Comparison of ENCODE assay signal across 8 cellular contexts in genomic region chr19:16628183-16628983, GRCh38. TPM values are rescaled to one million over a fixed set of nuclear protein-coding genes. Genes with fewer than 3 reads are reported as not detected.
DNase-seq lines count a peak whose midpoint lies in the region; ATAC-seq and TF ChIP-seq lines count a peak whose summit lies in the region.

Gene MED26, minus strand, starts transcription at chr19:16628204. Its CDS starts 261 bp downstream, at chr19:16627943.

- H3K27ac ChIP-seq in BLaER1 treated with 17β-estradiol and CSF1 and Interleukin-3, amounts not matched to agents 10 nM and 100 nM, result peak within 1 kb of the TSS; percentile 82 to 96 (median 90)
- peak within 1 kb of the TSS; percentile 88 to 90 for H3K27ac ChIP-seq in left lung

- peaks cover 53% of the 10 kb centered on the region for H3K4me1 Mint-ChIP-seq in activated CD4-positive, alpha-beta T cell treated with anti-CD3 and anti-CD28 coated beads, Interleukin-2, amount 10 ng/mL, durations not matched to agents 7 days and 5 days

- peak within 1 kb of the TSS; percentile 99 for H3K4me3 Mint-ChIP-seq in activated CD4-positive, alpha-beta T cell treated with anti-CD3 and anti-CD28 coated beads, Interleukin-2, amount 10 ng/mL, durations not matched to agents 7 days and 5 days

- peak; percentile 79 to 94 for DNase-seq in NCI-H526 (lab: John Stamatoyannopoulos, UW)
- peak; percentile 95 for DNase-seq in activated CD4-positive, alpha-beta T cell treated with anti-CD3 and anti-CD28 coated beads, Interleukin-2, amount 10 ng/mL, durations not matched to agents 7 days and 5 days
- peak; percentile 77 for DNase-seq in cortex of kidney (lab: John Stamatoyannopoulos, UW)
- peak; percentile 97 to 98 for DNase-seq in left lung
- peak; percentile 91 for DNase-seq in stimulated activated CD4-positive, alpha-beta T cell treated with anti-CD3 and anti-CD28 coated beads, Interleukin-2, amount 100 ng/mL, for 4 hours (ENCODE audit: low read depth)

- peak within 1 kb of the TSS; percentile 100 for H3K27ac Mint-ChIP-seq in activated CD4-positive, alpha-beta T cell treated with anti-CD3 and anti-CD28 coated beads, Interleukin-2, amount 10 ng/mL, durations not matched to agents 7 days and 5 days

- H3K27me3 Mint-ChIP-seq in activated CD4-positive, alpha-beta T cell treated with anti-CD3 and anti-CD28 coated beads, Interleukin-2, amount 10 ng/mL, durations not matched to agents 7 days and 5 days, result no peaks in the 10 kb centered on the region

- peaks cover 27 to 33% (median 29%) of the 10 kb centered on the region in 10 experiments for H3K4me1 ChIP-seq in BLaER1 treated with 17β-estradiol and CSF1 and Interleukin-3, amounts not matched to agents 10 nM and 100 nM
- H3K4me1 ChIP-seq in left lung, result peaks cover 14 to 54% of the 10 kb centered on the region in 2 donors

- H4K20me1 ChIP-seq in BLaER1 treated with 17β-estradiol and CSF1 and Interleukin-3, amounts not matched to agents 10 nM and 100 nM, result peaks cover 40 to 79% (median 44%) of the 10 kb centered on the region in 11 experiments

- peaks cover 30% of the 10 kb centered on the region for H3K36me3 Mint-ChIP-seq in activated CD4-positive, alpha-beta T cell treated with anti-CD3 and anti-CD28 coated beads, Interleukin-2, amount 10 ng/mL, durations not matched to agents 7 days and 5 days (ENCODE audit: low read depth)

- peaks cover 8 to 24% (median 18%) of the 10 kb centered on the region in 11 experiments; a peak in 17 of 22 replicates for H3K9me3 ChIP-seq in BLaER1 treated with 17β-estradiol and CSF1 and Interleukin-3, amounts not matched to agents 10 nM and 100 nM (replicated peaks in 1 of 11)
- H3K9me3 ChIP-seq in left lung, result no peaks in the 10 kb centered on the region

- intact Hi-C loops in left lung (cut with DNase I), result loop anchor here in 1 of 2 donors (10.0 kb wide), 1 partner anchor 54 kb away; the partner anchor contains the start of gene SLC35E1

- H3K36me3 ChIP-seq in BLaER1 treated with 17β-estradiol and CSF1 and Interleukin-3, amounts not matched to agents 10 nM and 100 nM, result peaks cover 53 to 67% (median 61%) of the 10 kb centered on the region in 11 experiments
- H3K36me3 ChIP-seq in left lung, result peaks cover 0 to 33% of the 10 kb centered on the region in 2 donors

- CTCF ChIA-PET in activated CD4-positive, alpha-beta T cell treated with anti-CD3 and anti-CD28 coated beads, Interleukin-2, amount 10 ng/mL, durations not matched to agents 7 days and 5 days (lab: Charles Lee), result interaction anchor here (0.6 to 1.4 kb wide), 4 partner anchors 10 to 465 kb away, joined by 3 to 5 read pairs (median 3); no protein-coding TSS in a partner anchor

- POLR2A ChIA-PET in activated CD4-positive, alpha-beta T cell treated with anti-CD3 and anti-CD28 coated beads, Interleukin-2, amount 10 ng/mL, durations not matched to agents 7 days and 5 days (lab: Charles Lee), result interaction anchor here (0.7 to 1.3 kb wide), 3 partner anchors 11 to 44 kb away, joined by 3 to 5 read pairs (median 4); no protein-coding TSS in a partner anchor

- ATAC-seq in GM19324 (IDR thresholded peaks at IDR 0.05; ENCODE audit: low FRiP score, unreplicated experiment), result peak; percentile 88
- ATAC-seq in HG03460 (IDR thresholded peaks at IDR 0.05; ENCODE audit: unreplicated experiment), result peak; percentile 85
- peak; percentile 90 for ATAC-seq in left lung

- no peaks in the 10 kb centered on the region for H3K27me3 ChIP-seq in BLaER1 treated with 17β-estradiol and CSF1 and Interleukin-3, amounts not matched to agents 10 nM and 100 nM
- no peaks in the 10 kb centered on the region for H3K27me3 ChIP-seq in left lung

- no peaks in the 10 kb centered on the region for H3K9me3 Mint-ChIP-seq in activated CD4-positive, alpha-beta T cell treated with anti-CD3 and anti-CD28 coated beads, Interleukin-2, amount 10 ng/mL, durations not matched to agents 7 days and 5 days

- peak within 1 kb of the TSS; percentile 79 to 100 (median 98) for H3K4me3 ChIP-seq in BLaER1 treated with 17β-estradiol and CSF1 and Interleukin-3, amounts not matched to agents 10 nM and 100 nM
- H3K4me3 ChIP-seq in left lung, result peak within 1 kb of the TSS; percentile 96 to 99

- peak in 1 of 2 donors; percentile 18 for TF ChIP-seq CTCF in left lung (IDR thresholded peaks at IDR 0.05)

- H3K4me2 ChIP-seq in BLaER1 treated with 17β-estradiol and CSF1 and Interleukin-3, amounts not matched to agents 10 nM and 100 nM, result peak within 1 kb of the TSS; percentile 91 to 97 (median 96)

- H3K9ac ChIP-seq in BLaER1 treated with 17β-estradiol and CSF1 and Interleukin-3, amounts not matched to agents 10 nM and 100 nM, result peak within 1 kb of the TSS; percentile 94 to 99 (median 97)

RNA-seq across cellular contexts. Expression of gene MED26, which starts in this region (rescaled TPM):
- 10 to 100 TPM; 14.6 to 15.6 TPM for total RNA-seq in activated CD4-positive, alpha-beta T cell treated with anti-CD3 and anti-CD28 coated beads, Interleukin-2, amount 10 ng/mL, durations not matched to agents 7 days and 5 days
- 10 to 100 TPM; 10.0 to 10.3 TPM for total RNA-seq in left lung

Comparison
In these comparisons a context has a peak if more than half of its experiments do, and no peak if none do; other contexts are left out.
1. Peak in every context shown above with its lines: DNase-seq, ATAC-seq, H3K4me3 ChIP-seq and H3K27ac ChIP-seq.